Comparison of ENCODE assay signal across 7 cellular contexts in genomic region chr12:107092669-107093546, GRCh38. TPM values are rescaled to one million over a fixed set of nuclear protein-coding genes. Genes with fewer than 3 reads are reported as not detected.
DNase-seq lines count a peak whose midpoint lies in the region; ATAC-seq and TF ChIP-seq lines count a peak whose summit lies in the region.

No MANE protein-coding gene starts in this region.

- H3K4me3 ChIP-seq in HFF-Myc (replicated peaks; ENCODE audit: low read depth, low read length) (peak overlapping the region; percentile 90), esophagus squamous epithelium (peak overlapping the region; percentile 81 to 93 (median 83)), stomach (peak overlapping the region; percentile 80 to 93 (median 87))

- no peak for DNase-seq in HFF-Myc (ENCODE audit: extremely low read depth, low read depth)
- DNase-seq in NCI-H146 treated with DMSO at 0.1 percent for 48 hours (lab: John Stamatoyannopoulos, UW; ENCODE audit: unreplicated experiment), result peak; percentile 2
- peak; percentile 65 for DNase-seq in activated T-cell treated with anti-CD3 and anti-CD28 coated beads for 1 hour (ENCODE audit: low read depth)
- peak; percentile 48 for DNase-seq in esophagus squamous epithelium (lab: John Stamatoyannopoulos, UW)
- DNase-seq in nephron progenitor cell, result peak; percentile 61
- peak; percentile 44 for DNase-seq in stomach

- H3K4me1 ChIP-seq in esophagus squamous epithelium, result peaks cover 3 to 30% (median 8%) of the 10 kb centered on the region in 3 donors
- H3K4me1 ChIP-seq in stomach, result peaks cover 0 to 40% (median 28%) of the 10 kb centered on the region in 4 donors

- H3K4me1 Mint-ChIP-seq in nephron progenitor cell, result peaks cover 12% of the 10 kb centered on the region

- peak; percentile 36 for ATAC-seq in GM18502 (IDR thresholded peaks at IDR 0.05; ENCODE audit: poor library complexity, unreplicated experiment)

- TF ChIP-seq CTCF in HFF-Myc (IDR thresholded peaks at IDR 0.05; ENCODE audit: low read depth, low read length, missing control alignments), result no peak
- no peak for TF ChIP-seq CTCF in esophagus squamous epithelium (IDR thresholded peaks at IDR 0.05)
- no peak for TF ChIP-seq CTCF in nephron progenitor cell (IDR thresholded peaks at IDR 0.05)
- no peak for TF ChIP-seq CTCF in stomach (IDR thresholded peaks at IDR 0.05)

- WGBS in esophagus squamous epithelium, 2 donors, result 0 to 2% methylated on average over 19 to 34 of the region's 83 CpGs
- 0 to 1% (median 1%) methylated on average over 60 to 83 of the region's 83 CpGs for WGBS in stomach, 5 donors

- no peak overlapping the region for H3K27ac Mint-ChIP-seq in nephron progenitor cell

- TF ChIP-seq EP300 in stomach (IDR thresholded peaks at IDR 0.05), result no peak

- H3K9me3 ChIP-seq in esophagus squamous epithelium, result peaks cover 0 to 3% (median 0%) of the 10 kb centered on the region in 3 donors
- no peaks in the 10 kb centered on the region for H3K9me3 ChIP-seq in stomach

- H3K36me3 ChIP-seq in esophagus squamous epithelium, result no peaks in the 10 kb centered on the region
- H3K36me3 ChIP-seq in stomach, result no peaks in the 10 kb centered on the region

- no peak overlapping the region for H3K4me3 Mint-ChIP-seq in nephron progenitor cell

- peaks cover 17% of the 10 kb centered on the region for H3K36me3 Mint-ChIP-seq in nephron progenitor cell (ENCODE audit: low read depth)

- H3K9me3 Mint-ChIP-seq in nephron progenitor cell, result peaks cover 20% of the 10 kb centered on the region

- peak overlapping the region; percentile 96 to 99 (median 97) for H3K27ac ChIP-seq in esophagus squamous epithelium
- H3K27ac ChIP-seq in stomach, result peak overlapping the region; percentile 98 to 99 (median 99)

- H3K27me3 ChIP-seq in esophagus squamous epithelium, result no peaks in the 10 kb centered on the region
- H3K27me3 ChIP-seq in stomach, result no peaks in the 10 kb centered on the region

- TF ChIP-seq POLR2A in esophagus squamous epithelium (IDR thresholded peaks at IDR 0.05) (peak in 3 of 4 donors; percentile 81 to 96 (median 87)), stomach (IDR thresholded peaks at IDR 0.05) (peak in 2 of 4 donors; percentile 59 to 95)

- intact Hi-C loops in esophagus squamous epithelium (cut with DNase I), result loop anchor here (10.0 kb wide), 1 partner anchor 138 kb away; the partner anchor contains the start of gene TMEM263
- intact Hi-C loops in stomach (cut with DNase I; ENCODE audit: low total_unique reads), result no loop called here

- peaks cover 3% of the 10 kb centered on the region for H3K27me3 Mint-ChIP-seq in nephron progenitor cell (ENCODE audit: low read depth, poor library complexity)

RNA-seq across cellular contexts. Expression of gene CRY1, which starts 0.4 kb away (rescaled TPM):
- total RNA-seq in esophagus squamous epithelium (10 to 100 TPM in 2 of 4 donors, 1 to 10 TPM in 2; 5.7 to 14.3 (median 10.8) TPM), stomach (10 to 100 TPM; 14.0 to 95.1 (median 47.3) TPM)
- 10 to 100 TPM in 1 of 3 donors, 1 to 10 TPM in 2; 3.6 to 17.3 (median 8.8) TPM for polyA plus RNA-seq in stomach
